ENCODE assay signal across 1 cellular context in the genomic region with DNA sequence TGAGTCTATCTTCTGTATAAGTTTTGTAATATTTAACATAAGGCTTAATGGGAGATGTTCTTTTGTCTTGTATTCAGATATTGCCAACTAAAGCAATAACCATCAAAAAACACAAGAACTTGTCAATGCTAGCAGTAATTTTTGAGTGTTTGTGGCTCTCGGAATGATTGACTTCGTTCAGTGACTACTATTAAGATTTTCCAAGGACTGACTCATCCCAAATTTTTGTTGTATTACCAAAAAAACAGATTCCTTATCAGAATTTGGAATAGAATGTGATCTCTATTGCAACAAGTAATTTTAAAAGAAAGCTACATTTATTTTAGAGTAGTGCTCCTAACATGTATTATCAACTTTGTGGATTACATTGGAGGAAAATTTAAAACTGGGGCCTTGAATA.
TF ChIP-seq lines count a peak whose summit lies in the region.

No MANE protein-coding gene starts in this region.

TF ChIP-seq in HEK293T, 16 proteins besides CTCF, POLR2A, EP300 and RAD21 (continued from another document):
- no peak for TF ChIP-seq TARDBP (IDR thresholded peaks at IDR 0.05)
TF ChIP-seq in HEK293T: peak in this region for 0.
